Comparison of ENCODE assay signal across 16 cellular contexts in genomic region chr10:17780727-17781126, GRCh38. TPM values are rescaled to one million over a fixed set of nuclear protein-coding genes. Genes with fewer than 3 reads are reported as not detected.
DNase-seq lines count a peak whose midpoint lies in the region; ATAC-seq and TF ChIP-seq lines count a peak whose summit lies in the region.
"Had no signal": no experiment of that assay in that cellular context is flagged by ENCODE, and none has a peak within 500 bp of the region (broad histone marks: within the 10 kb centered on the region; RNA-seq: fewer than 3 reads in every experiment).

No MANE protein-coding gene starts in this region.

- H3K9me3 ChIP-seq in neural progenitor cell (ENCODE audit: low read depth) = no peaks in the 10 kb centered on the region

- no peak overlapping the region for H3K27ac ChIP-seq in neural progenitor cell
- H3K27ac ChIP-seq: C4-2B had no signal

- H3K9me3 Mint-ChIP-seq in neural progenitor cell (no peaks in the 10 kb centered on the region), mesothelial cell of epicardium (no peaks in the 10 kb centered on the region)
- H3K9me3 Mint-ChIP-seq in activated CD4-positive, alpha-beta T cell treated with anti-CD3 and anti-CD28 coated beads for 36 hours (ENCODE audit: low read depth) = no peaks in the 10 kb centered on the region

- H3F3A ChIP-seq in neural progenitor cell (ENCODE audit: low read depth) = no peaks in the 10 kb centered on the region

- H2AFZ ChIP-seq in neural progenitor cell (replicated peaks) = peak overlapping the region; percentile 21

- H3K4me3 Mint-ChIP-seq in neural progenitor cell (no peak overlapping the region), mesothelial cell of epicardium (no peak overlapping the region)
- no peak overlapping the region for H3K4me3 Mint-ChIP-seq in activated CD4-positive, alpha-beta T cell treated with anti-CD3 and anti-CD28 coated beads for 36 hours
- H3K4me3 Mint-ChIP-seq: B cell; CD4-positive, alpha-beta memory T cell had no signal

- peaks cover 5% of the 10 kb centered on the region for H3K27me3 Mint-ChIP-seq in neural progenitor cell (ENCODE audit: insufficient read depth, low read depth)
- H3K27me3 Mint-ChIP-seq in mesothelial cell of epicardium (ENCODE audit: low read depth) = no peaks in the 10 kb centered on the region
- H3K27me3 Mint-ChIP-seq in activated CD4-positive, alpha-beta T cell treated with anti-CD3 and anti-CD28 coated beads for 36 hours = no peaks in the 10 kb centered on the region

- H3K4me3 ChIP-seq in neural progenitor cell = no peak overlapping the region

- peaks cover 4% of the 10 kb centered on the region for H3K4me1 ChIP-seq in neural progenitor cell

- no peak overlapping the region for H3K27ac Mint-ChIP-seq in neural progenitor cell
- no peak overlapping the region for H3K27ac Mint-ChIP-seq in mesothelial cell of epicardium
- no peak overlapping the region for H3K27ac Mint-ChIP-seq in activated CD4-positive, alpha-beta T cell treated with anti-CD3 and anti-CD28 coated beads for 36 hours
- H3K27ac Mint-ChIP-seq: B cell; CD4-positive, alpha-beta memory T cell had no signal

- no peaks in the 10 kb centered on the region for H3K36me3 ChIP-seq in neural progenitor cell

- H3K79me2 ChIP-seq in neural progenitor cell (ENCODE audit: low read depth) = no peaks in the 10 kb centered on the region

- POLR2A ChIA-PET in activated CD4-positive, alpha-beta T cell treated with anti-CD3 and anti-CD28 coated beads for 36 hours (lab: Charles Lee) = no interaction called here

- no peaks in the 10 kb centered on the region for H4K20me1 ChIP-seq in neural progenitor cell (ENCODE audit: low read depth)

- no peak for ATAC-seq in activated CD4-positive, alpha-beta T cell treated with anti-CD3 and anti-CD28 coated beads for 36 hours
- ATAC-seq: HCT116 had no signal

- CTCF ChIA-PET in activated CD4-positive, alpha-beta T cell treated with anti-CD3 and anti-CD28 coated beads for 36 hours (lab: Charles Lee) = interaction anchor here (0.5 to 1.4 kb wide), 2 partner anchors 9 to 35 kb away, joined by 3 to 4 read pairs; no protein-coding TSS in a partner anchor

- H3K4me2 ChIP-seq in neural progenitor cell = no peak overlapping the region

- H3K27me3 ChIP-seq in neural progenitor cell = no peaks in the 10 kb centered on the region

- H3K4me1 Mint-ChIP-seq in neural progenitor cell (peaks cover 4% of the 10 kb centered on the region), mesothelial cell of epicardium (peaks cover 15% of the 10 kb centered on the region)
- no peaks in the 10 kb centered on the region for H3K4me1 Mint-ChIP-seq in activated CD4-positive, alpha-beta T cell treated with anti-CD3 and anti-CD28 coated beads for 36 hours
- H3K4me1 Mint-ChIP-seq: B cell; CD4-positive, alpha-beta memory T cell had no signal

- no peak overlapping the region for H3K9ac ChIP-seq in neural progenitor cell

- H3K36me3 Mint-ChIP-seq in neural progenitor cell (no peaks in the 10 kb centered on the region), mesothelial cell of epicardium (no peaks in the 10 kb centered on the region)
- H3K36me3 Mint-ChIP-seq in activated CD4-positive, alpha-beta T cell treated with anti-CD3 and anti-CD28 coated beads for 36 hours (ENCODE audit: low read depth) = no peaks in the 10 kb centered on the region
- H3K36me3 Mint-ChIP-seq: CD4-positive, alpha-beta memory T cell had no signal

- no peak for TF ChIP-seq CTCF in neural progenitor cell (IDR thresholded peaks at IDR 0.05)
- TF ChIP-seq CTCF in mesothelial cell of epicardium (IDR thresholded peaks at IDR 0.05; ENCODE audit: unreplicated experiment) = no peak

- DNase-seq in NCI-H2171 treated with DMSO at 0.1 percent for 48 hours (lab: John Stamatoyannopoulos, UW) (peak; percentile 32), NCI-H2171 (lab: John Stamatoyannopoulos, UW) (no peak), NAMALWA (ENCODE audit: low spot score) (peak; percentile 19), NCI-H526 treated with DMSO at 0.1 percent for 48 hours (lab: John Stamatoyannopoulos, UW) (peak; percentile 11), neural progenitor cell (ENCODE audit: low spot score) (peak; percentile 60), mesothelial cell of epicardium (ENCODE audit: low spot score in 2 of 2, unreplicated experiment in 2 of 2) (no peak), OCI-M1 (lab: John Stamatoyannopoulos, UW) (no peak)
- DNase-seq in activated CD4-positive, alpha-beta T cell treated with anti-CD3 and anti-CD28 coated beads for 36 hours = no peak
- DNase-seq: CD4-positive, alpha-beta memory T cell; DND-41; GF-D8 had no signal

- intact Hi-C loops in activated CD4-positive, alpha-beta T cell treated with anti-CD3 and anti-CD28 coated beads for 36 hours (cut with DNase I, micrococcal nuclease) = no loop called here

RNA-seq across cellular contexts. Expression of gene MRC1, which starts 28.4 kb away (rescaled TPM):
- 0.03 TPM in 1 of 2 replicates, not detected in the other for total RNA-seq in neural progenitor cell (ENCODE audit: low replicate concordance)
- total RNA-seq in mesothelial cell of epicardium = not detected in 3 replicates
- total RNA-seq in activated CD4-positive, alpha-beta T cell treated with anti-CD3 and anti-CD28 coated beads for 36 hours = under 1 TPM; 0.04 to 0.05 TPM
- total RNA-seq: A172, H4 had no signal

RNA-seq across cellular contexts. Expression of gene TMEM236, which starts 28.7 kb away (rescaled TPM):
- total RNA-seq in neural progenitor cell (ENCODE audit: low replicate concordance) (0.06 TPM in 1 of 2 replicates, not detected in the other), mesothelial cell of epicardium (0.04 TPM in 1 of 3 replicates, not detected in the others)
- under 1 TPM; 0.02 to 0.05 TPM for total RNA-seq in activated CD4-positive, alpha-beta T cell treated with anti-CD3 and anti-CD28 coated beads for 36 hours

Comparison
In these comparisons a context has a peak if more than half of its experiments do, and no peak if none do; other contexts are left out.
1. DNase-seq: peak in NCI-H2171 treated with DMSO at 0.1 percent for 48 hours (single experiment), NAMALWA (single experiment), NCI-H526 treated with DMSO at 0.1 percent for 48 hours (single experiment) and neural progenitor cell (single experiment); none in NCI-H2171 (single experiment), mesothelial cell of epicardium (0 of 2), activated CD4-positive, alpha-beta T cell treated with anti-CD3 and anti-CD28 coated beads for 36 hours (single experiment) and OCI-M1 (single experiment).